In the genomic region with DNA sequence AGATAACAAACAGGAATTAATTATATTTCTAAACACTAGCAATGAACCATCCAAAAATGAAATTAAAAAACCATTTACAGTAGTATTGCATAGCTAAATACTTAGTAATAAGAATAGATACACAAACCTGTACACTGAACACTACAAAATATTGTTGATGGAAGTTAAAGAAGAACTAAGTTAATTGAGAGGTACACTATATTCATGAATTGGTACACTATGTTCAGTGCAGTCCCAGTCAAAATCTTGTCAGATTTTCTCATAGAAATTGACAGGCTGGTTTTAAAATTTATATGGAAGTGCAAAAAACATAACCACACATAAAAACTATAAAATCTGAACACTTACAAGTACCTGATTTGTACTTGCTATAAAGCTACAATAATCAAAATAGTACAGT, we compare ENCODE assay signal across 35 cellular contexts.
"Had no signal": no experiment of that assay in that cellular context is flagged by ENCODE, and none has a peak within 500 bp of the region (broad histone marks: within the 10 kb centered on the region; RNA-seq: fewer than 3 reads in every experiment).

No MANE protein-coding gene starts in this region.

- H3K27ac ChIP-seq: ascending aorta, cardiac muscle cell, VCaP had no signal

- H3K27ac Mint-ChIP-seq: activated B cell treated with CpG ODN at 0.5 μM for 24 hours; activated CD4-positive, alpha-beta memory T cell treated with anti-CD3 and anti-CD28 coated beads for 36 hours; activated CD4-positive, alpha-beta T cell treated with anti-CD3 and anti-CD28 coated beads, Interleukin-2, amount 10 ng/mL, durations not matched to agents 24 days and 14 days; activated CD8-positive, alpha-beta memory T cell treated with anti-CD3 and anti-CD28 coated beads, Interleukin-2, amount 10 ng/mL, durations not matched to agents 7 days and 5 days; activated CD8-positive, alpha-beta T cell treated with anti-CD3 and anti-CD28 coated beads, Interleukin-2, amount 10 ng/mL, durations not matched to agents 7 days and 5 days; activated naive CD4-positive, alpha-beta T cell treated with anti-CD3 and anti-CD28 coated beads, Interleukin-2, amount 10 ng/mL, durations not matched to agents 7 days and 5 days; activated naive CD4-positive, alpha-beta T cell treated with anti-CD3 and anti-CD28 coated beads, Interleukin-2, amount 50 U/mL, for 24 hours; activated naive CD8-positive, alpha-beta T cell; activated naive CD8-positive, alpha-beta T cell treated with anti-CD3 and anti-CD28 coated beads, Interleukin-2, amount 10 ng/mL, durations not matched to agents 7 days and 5 days; activated naive CD8-positive, alpha-beta T cell treated with anti-CD3 and anti-CD28 coated beads, Interleukin-2, amount 50 U/mL, for 24 hours; activated T-cell treated with anti-CD3 and anti-CD28 coated beads, Interleukin-2, amount 50 U/mL, for 24 hours; activated T-helper 2 cell treated with anti-CD3 and anti-CD28 coated beads, Interferon-gamma antibody, Interleukin-2, Interleukin-4, amounts not matched to agents 10 μg/mL and 5 μg/mL and 100 μg/mL, durations not matched to agents 14 hours and 24 hours and 36 hours; brain; T-helper 1 cell treated with Interleukin-12 subunit alpha and Interleukin-12 subunit beta and Interleukin-4 antibody, amounts not matched to agents 30 μg/mL and 1 μg/mL, for 36 hours; T-helper 2 cell treated with Interferon-gamma antibody and Interleukin-4, amounts not matched to agents 5 μg/mL and 100 μg/mL, for 36 hours had no signal

- H3K4me1 Mint-ChIP-seq: brain had no signal

- H3K27me3 ChIP-seq: ascending aorta, cardiac muscle cell had no signal

- H3K9me3 Mint-ChIP-seq: activated CD4-positive, alpha-beta memory T cell treated with anti-CD3 and anti-CD28 coated beads for 36 hours; activated T-helper 2 cell treated with anti-CD3 and anti-CD28 coated beads, Interferon-gamma antibody, Interleukin-2, Interleukin-4, amounts not matched to agents 10 μg/mL and 5 μg/mL and 100 μg/mL, durations not matched to agents 14 hours and 24 hours and 36 hours; central memory CD8-positive, alpha-beta T cell; T-helper 2 cell treated with Interferon-gamma antibody and Interleukin-4, amounts not matched to agents 5 μg/mL and 100 μg/mL, for 36 hours had no signal

- H3K4me3 Mint-ChIP-seq: activated B cell treated with CpG ODN at 0.5 μM for 24 hours; activated CD4-positive, alpha-beta memory T cell treated with anti-CD3 and anti-CD28 coated beads for 36 hours; activated CD4-positive, alpha-beta T cell treated with anti-CD3 and anti-CD28 coated beads, Interleukin-2, amount 10 ng/mL, durations not matched to agents 24 days and 14 days; activated CD8-positive, alpha-beta memory T cell treated with anti-CD3 and anti-CD28 coated beads, Interleukin-2, amount 10 ng/mL, durations not matched to agents 7 days and 5 days; activated CD8-positive, alpha-beta T cell treated with anti-CD3 and anti-CD28 coated beads, Interleukin-2, amount 10 ng/mL, durations not matched to agents 7 days and 5 days; activated naive CD4-positive, alpha-beta T cell treated with anti-CD3 and anti-CD28 coated beads, Interleukin-2, amount 10 ng/mL, durations not matched to agents 7 days and 5 days; activated naive CD4-positive, alpha-beta T cell treated with anti-CD3 and anti-CD28 coated beads, Interleukin-2, amount 50 U/mL, for 24 hours; activated naive CD8-positive, alpha-beta T cell; activated naive CD8-positive, alpha-beta T cell treated with anti-CD3 and anti-CD28 coated beads, Interleukin-2, amount 10 ng/mL, durations not matched to agents 7 days and 5 days; activated naive CD8-positive, alpha-beta T cell treated with anti-CD3 and anti-CD28 coated beads, Interleukin-2, amount 50 U/mL, for 24 hours; activated T-cell treated with anti-CD3 and anti-CD28 coated beads, Interleukin-2, amount 50 U/mL, for 24 hours; brain; central memory CD8-positive, alpha-beta T cell; T-helper 1 cell treated with Interleukin-12 subunit alpha and Interleukin-12 subunit beta and Interleukin-4 antibody, amounts not matched to agents 30 μg/mL and 1 μg/mL, for 36 hours; T-helper 2 cell treated with Interferon-gamma antibody and Interleukin-4, amounts not matched to agents 5 μg/mL and 100 μg/mL, for 36 hours had no signal

- H3K36me3 ChIP-seq: ascending aorta, cardiac muscle cell had no signal

- DNase-seq: activated B cell treated with CpG ODN at 0.5 μM for 24 hours; activated CD4-positive, alpha-beta memory T cell treated with anti-CD3 and anti-CD28 coated beads for 36 hours; activated CD4-positive, alpha-beta T cell treated with anti-CD3 and anti-CD28 coated beads for 4 hours; activated CD4-positive, alpha-beta T cell treated with anti-CD3 and anti-CD28 coated beads, Interleukin-2, amount 10 ng/mL, durations not matched to agents 24 days and 14 days; activated CD4-positive, alpha-beta T cell treated with anti-CD3 and anti-CD28 coated beads, Interleukin-2, amount 50 U/mL, for 1 hour; activated CD4-positive, alpha-beta T cell treated with anti-CD3 and anti-CD28 coated beads, Interleukin-2, amount 50 U/mL, for 4 hours; activated CD4-positive, CD25-positive, alpha-beta regulatory T cell treated with anti-CD3 and anti-CD28 coated beads, Interleukin-2, amount 50 U/mL, for 72 hours; activated CD8-positive, alpha-beta memory T cell treated with anti-CD3 and anti-CD28 coated beads for 24 hours; activated CD8-positive, alpha-beta memory T cell treated with anti-CD3 and anti-CD28 coated beads, Interleukin-2, amount 10 ng/mL, durations not matched to agents 7 days and 5 days; activated CD8-positive, alpha-beta memory T cell treated with anti-CD3 and anti-CD28 coated beads, Interleukin-2, amount 50 U/mL, for 48 hours; activated CD8-positive, alpha-beta T cell treated with anti-CD3 and anti-CD28 coated beads, Interleukin-2, amount 10 ng/mL, durations not matched to agents 7 days and 5 days; activated effector memory CD4-positive, alpha-beta T cell treated with Interleukin-2 at 50 U/mL for 16 hours; activated gamma-delta T cell; activated naive CD4-positive, alpha-beta T cell treated with anti-CD3 and anti-CD28 coated beads, Interleukin-2, amount 10 ng/mL, durations not matched to agents 7 days and 5 days; activated naive CD4-positive, alpha-beta T cell treated with Interleukin-2 at 50 U/mL for 16 hours; activated naive CD8-positive, alpha-beta T cell treated with anti-CD3 and anti-CD28 coated beads, Interleukin-2, amount 10 ng/mL, durations not matched to agents 7 days and 5 days; activated naive CD8-positive, alpha-beta T cell treated with anti-CD3 and anti-CD28 coated beads, Interleukin-2, amount 50 U/mL, for 24 hours; activated T-cell treated with anti-CD3 and anti-CD28 coated beads, Interleukin-2, amount 50 U/mL, for 24 hours; activated T-cell treated with anti-CD3 and anti-CD28 coated beads, Interleukin-2, amount 50 U/mL, for 48 hours; amygdala; anterior cingulate cortex; caudate nucleus; cerebellar nuclear complex; T-helper 2 cell; T-helper 9 cell had no signal

- H3K27me3 Mint-ChIP-seq: activated B cell treated with CpG ODN at 0.5 μM for 24 hours; activated CD4-positive, alpha-beta memory T cell treated with anti-CD3 and anti-CD28 coated beads for 36 hours; activated CD8-positive, alpha-beta memory T cell treated with anti-CD3 and anti-CD28 coated beads, Interleukin-2, amount 10 ng/mL, durations not matched to agents 7 days and 5 days; activated naive CD4-positive, alpha-beta T cell treated with anti-CD3 and anti-CD28 coated beads, Interleukin-2, amount 10 ng/mL, durations not matched to agents 7 days and 5 days; activated naive CD4-positive, alpha-beta T cell treated with anti-CD3 and anti-CD28 coated beads, Interleukin-2, amount 50 U/mL, for 24 hours; activated naive CD8-positive, alpha-beta T cell; activated naive CD8-positive, alpha-beta T cell treated with anti-CD3 and anti-CD28 coated beads, Interleukin-2, amount 10 ng/mL, durations not matched to agents 7 days and 5 days; activated naive CD8-positive, alpha-beta T cell treated with anti-CD3 and anti-CD28 coated beads, Interleukin-2, amount 50 U/mL, for 24 hours; activated T-cell treated with anti-CD3 and anti-CD28 coated beads, Interleukin-2, amount 50 U/mL, for 24 hours; brain; central memory CD8-positive, alpha-beta T cell had no signal

- H3K4me3 ChIP-seq: ascending aorta, cardiac muscle cell had no signal

- ATAC-seq: activated CD8-positive, alpha-beta memory T cell treated with anti-CD3 and anti-CD28 coated beads, Interleukin-2, amount 10 ng/mL, durations not matched to agents 7 days and 5 days; activated CD8-positive, alpha-beta T cell treated with anti-CD3 and anti-CD28 coated beads, Interleukin-2, amount 10 ng/mL, durations not matched to agents 7 days and 5 days; activated naive CD8-positive, alpha-beta T cell treated with anti-CD3 and anti-CD28 coated beads, Interleukin-2, amount 50 U/mL, for 24 hours had no signal
